1 cellular context compared by ENCODE assay signal in genomic region chr10:107971411-107971810, GRCh38.
TF ChIP-seq lines count a peak whose summit lies in the region.

No MANE protein-coding gene starts in this region.

TF ChIP-seq in SK-N-SH treated with all-trans-retinoic acid at 6 μM for 48 hours, 23 proteins besides CTCF, POLR2A, EP300 and RAD21 (continued from another document):
- TF ChIP-seq TSHZ2 (CRISPR knock-in tag; IDR thresholded peaks at IDR 0.05), result no peak
- TF ChIP-seq BACH2 (CRISPR knock-in tag; IDR thresholded peaks at IDR 0.05; ENCODE audit: borderline replicate concordance), result no peak
- TF ChIP-seq SNAI2 (CRISPR knock-in tag; IDR thresholded peaks at IDR 0.05), result no peak
- TF ChIP-seq OSR1 (CRISPR knock-in tag; IDR thresholded peaks at IDR 0.05), result no peak
- no peak for TF ChIP-seq GLIS3 (CRISPR knock-in tag; IDR thresholded peaks at IDR 0.05)
- TF ChIP-seq ISL1 (CRISPR knock-in tag; IDR thresholded peaks at IDR 0.05), result no peak
- no peak for TF ChIP-seq TOX (CRISPR knock-in tag; IDR thresholded peaks at IDR 0.05; ENCODE audit: borderline replicate concordance)
- no peak for TF ChIP-seq ARNTL (CRISPR knock-in tag; IDR thresholded peaks at IDR 0.05; ENCODE audit: borderline replicate concordance, low read depth)
- no peak for TF ChIP-seq CREB5 (CRISPR knock-in tag; IDR thresholded peaks at IDR 0.05; ENCODE audit: low read depth)
- no peak for TF ChIP-seq ZC3H10 (CRISPR knock-in tag; IDR thresholded peaks at IDR 0.05)
- no peak for TF ChIP-seq CSDC2 (CRISPR knock-in tag; IDR thresholded peaks at IDR 0.05)
- no peak for TF ChIP-seq POU6F1 (CRISPR knock-in tag; IDR thresholded peaks at IDR 0.05; ENCODE audit: borderline replicate concordance, low read depth)
- no peak for TF ChIP-seq ZFP30 (CRISPR knock-in tag; IDR thresholded peaks at IDR 0.05)
- TF ChIP-seq PPARA (CRISPR knock-in tag; IDR thresholded peaks at IDR 0.05; ENCODE audit: borderline replicate concordance), result no peak
- TF ChIP-seq ESRRG (CRISPR knock-in tag; IDR thresholded peaks at IDR 0.05), result no peak
- no peak for TF ChIP-seq RARB (CRISPR knock-in tag; IDR thresholded peaks at IDR 0.05)
- no peak for TF ChIP-seq PATZ1 (CRISPR knock-in tag; IDR thresholded peaks at IDR 0.05; ENCODE audit: borderline replicate concordance)
